Comparison of ENCODE assay signal across 1 cellular context in the genomic region with DNA sequence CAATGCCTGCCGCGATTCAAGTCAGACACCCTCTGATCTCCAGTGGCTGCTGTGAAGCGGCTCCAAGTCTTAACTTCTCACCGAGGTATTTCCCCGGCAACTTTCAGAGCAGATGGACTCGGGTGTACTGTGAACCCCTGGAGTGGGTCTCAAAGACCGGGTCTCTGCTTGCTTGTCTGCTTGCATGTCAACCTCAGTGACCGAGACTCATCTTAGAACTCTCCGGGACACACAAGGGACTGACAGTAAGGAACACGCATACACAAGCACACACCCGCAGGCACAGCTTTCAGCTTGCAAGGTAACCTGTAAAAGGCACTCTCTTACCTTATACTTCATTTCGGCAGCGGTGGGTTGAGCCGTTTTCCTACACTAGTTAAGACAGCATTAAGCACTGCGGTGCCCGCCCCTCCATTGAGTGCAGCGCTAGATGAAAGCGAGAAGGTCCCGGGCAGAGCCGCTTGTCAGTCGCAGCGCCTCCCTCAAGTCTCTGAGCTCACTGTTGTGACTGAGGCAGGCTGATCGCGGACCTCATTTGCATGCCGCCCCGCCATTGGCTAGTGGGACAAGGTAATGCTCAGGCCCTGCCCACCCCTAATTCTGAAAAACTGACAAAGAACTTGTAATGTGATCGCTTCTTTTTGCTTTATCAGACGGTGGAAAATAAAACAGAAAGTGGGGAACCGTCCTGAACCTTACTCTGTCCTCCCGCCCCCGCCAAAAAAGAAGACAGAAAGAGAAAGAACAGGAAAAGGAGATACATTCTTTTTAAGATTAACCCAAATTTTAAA.
TF ChIP-seq lines count a peak whose summit lies in the region.

A gene with protein sequence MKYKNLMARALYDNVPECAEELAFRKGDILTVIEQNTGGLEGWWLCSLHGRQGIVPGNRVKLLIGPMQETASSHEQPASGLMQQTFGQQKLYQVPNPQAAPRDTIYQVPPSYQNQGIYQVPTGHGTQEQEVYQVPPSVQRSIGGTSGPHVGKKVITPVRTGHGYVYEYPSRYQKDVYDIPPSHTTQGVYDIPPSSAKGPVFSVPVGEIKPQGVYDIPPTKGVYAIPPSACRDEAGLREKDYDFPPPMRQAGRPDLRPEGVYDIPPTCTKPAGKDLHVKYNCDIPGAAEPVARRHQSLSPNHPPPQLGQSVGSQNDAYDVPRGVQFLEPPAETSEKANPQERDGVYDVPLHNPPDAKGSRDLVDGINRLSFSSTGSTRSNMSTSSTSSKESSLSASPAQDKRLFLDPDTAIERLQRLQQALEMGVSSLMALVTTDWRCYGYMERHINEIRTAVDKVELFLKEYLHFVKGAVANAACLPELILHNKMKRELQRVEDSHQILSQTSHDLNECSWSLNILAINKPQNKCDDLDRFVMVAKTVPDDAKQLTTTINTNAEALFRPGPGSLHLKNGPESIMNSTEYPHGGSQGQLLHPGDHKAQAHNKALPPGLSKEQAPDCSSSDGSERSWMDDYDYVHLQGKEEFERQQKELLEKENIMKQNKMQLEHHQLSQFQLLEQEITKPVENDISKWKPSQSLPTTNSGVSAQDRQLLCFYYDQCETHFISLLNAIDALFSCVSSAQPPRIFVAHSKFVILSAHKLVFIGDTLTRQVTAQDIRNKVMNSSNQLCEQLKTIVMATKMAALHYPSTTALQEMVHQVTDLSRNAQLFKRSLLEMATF (minus strand): TSS at position 492 of the 791 bp plus-strand sequence. CDS start 153 bp downstream, at position 339.

TF ChIP-seq in HepG2, 621 proteins besides CTCF, POLR2A, EP300 and RAD21 (continued from another document and continues in another):
- TF ChIP-seq, protein P1, sequence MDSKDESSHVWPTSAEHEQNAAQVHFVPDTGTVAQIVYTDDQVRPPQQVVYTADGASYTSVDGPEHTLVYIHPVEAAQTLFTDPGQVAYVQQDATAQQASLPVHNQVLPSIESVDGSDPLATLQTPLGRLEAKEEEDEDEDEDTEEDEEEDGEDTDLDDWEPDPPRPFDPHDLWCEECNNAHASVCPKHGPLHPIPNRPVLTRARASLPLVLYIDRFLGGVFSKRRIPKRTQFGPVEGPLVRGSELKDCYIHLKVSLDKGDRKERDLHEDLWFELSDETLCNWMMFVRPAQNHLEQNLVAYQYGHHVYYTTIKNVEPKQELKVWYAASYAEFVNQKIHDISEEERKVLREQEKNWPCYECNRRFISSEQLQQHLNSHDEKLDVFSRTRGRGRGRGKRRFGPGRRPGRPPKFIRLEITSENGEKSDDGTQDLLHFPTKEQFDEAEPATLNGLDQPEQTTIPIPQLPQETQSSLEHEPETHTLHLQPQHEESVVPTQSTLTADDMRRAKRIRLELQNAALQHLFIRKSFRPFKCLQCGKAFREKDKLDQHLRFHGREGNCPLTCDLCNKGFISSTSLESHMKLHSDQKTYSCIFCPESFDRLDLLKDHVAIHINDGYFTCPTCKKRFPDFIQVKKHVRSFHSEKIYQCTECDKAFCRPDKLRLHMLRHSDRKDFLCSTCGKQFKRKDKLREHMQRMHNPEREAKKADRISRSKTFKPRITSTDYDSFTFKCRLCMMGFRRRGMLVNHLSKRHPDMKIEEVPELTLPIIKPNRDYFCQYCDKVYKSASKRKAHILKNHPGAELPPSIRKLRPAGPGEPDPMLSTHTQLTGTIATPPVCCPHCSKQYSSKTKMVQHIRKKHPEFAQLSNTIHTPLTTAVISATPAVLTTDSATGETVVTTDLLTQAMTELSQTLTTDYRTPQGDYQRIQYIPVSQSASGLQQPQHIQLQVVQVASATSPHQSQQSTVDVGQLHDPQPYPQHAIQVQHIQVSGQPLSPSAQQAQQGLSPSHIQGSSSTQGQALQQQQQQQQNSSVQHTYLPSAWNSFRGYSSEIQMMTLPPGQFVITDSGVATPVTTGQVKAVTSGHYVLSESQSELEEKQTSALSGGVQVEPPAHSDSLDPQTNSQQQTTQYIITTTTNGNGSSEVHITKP (CRISPR knock-in tag; IDR thresholded peaks at IDR 0.05; ENCODE audit: low read depth): peak; percentile 58; the same call in 1 of the 2 replicates
- TF ChIP-seq, protein P2, sequence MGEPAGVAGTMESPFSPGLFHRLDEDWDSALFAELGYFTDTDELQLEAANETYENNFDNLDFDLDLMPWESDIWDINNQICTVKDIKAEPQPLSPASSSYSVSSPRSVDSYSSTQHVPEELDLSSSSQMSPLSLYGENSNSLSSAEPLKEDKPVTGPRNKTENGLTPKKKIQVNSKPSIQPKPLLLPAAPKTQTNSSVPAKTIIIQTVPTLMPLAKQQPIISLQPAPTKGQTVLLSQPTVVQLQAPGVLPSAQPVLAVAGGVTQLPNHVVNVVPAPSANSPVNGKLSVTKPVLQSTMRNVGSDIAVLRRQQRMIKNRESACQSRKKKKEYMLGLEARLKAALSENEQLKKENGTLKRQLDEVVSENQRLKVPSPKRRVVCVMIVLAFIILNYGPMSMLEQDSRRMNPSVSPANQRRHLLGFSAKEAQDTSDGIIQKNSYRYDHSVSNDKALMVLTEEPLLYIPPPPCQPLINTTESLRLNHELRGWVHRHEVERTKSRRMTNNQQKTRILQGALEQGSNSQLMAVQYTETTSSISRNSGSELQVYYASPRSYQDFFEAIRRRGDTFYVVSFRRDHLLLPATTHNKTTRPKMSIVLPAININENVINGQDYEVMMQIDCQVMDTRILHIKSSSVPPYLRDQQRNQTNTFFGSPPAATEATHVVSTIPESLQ (CRISPR knock-in tag; conservative IDR thresholded peaks at IDR 0.05): peak; percentile 96; the same call in 1 of the 2 replicates
- TF ChIP-seq TMF1 (CRISPR knock-in tag; IDR thresholded peaks at IDR 0.05; ENCODE audit: low read depth) (0 out of 2 replicates have a peak, but pooled peaks have one; percentile 12), ZNF335 (CRISPR knock-in tag; IDR thresholded peaks at IDR 0.05) (no peak), REPIN1 (CRISPR knock-in tag; IDR thresholded peaks at IDR 0.05; ENCODE audit: borderline replicate concordance, low read depth) (peak; percentile 86), TAF1 (CRISPR knock-in tag; IDR thresholded peaks at IDR 0.05) (peak; percentile 99), FOXO1 (CRISPR knock-in tag; IDR thresholded peaks at IDR 0.05) (no peak; the same call in 1 of the 2 replicates), KAT8 (CRISPR knock-in tag; IDR thresholded peaks at IDR 0.05) (peak; percentile 74), HNF4A (CRISPR knock-in tag; IDR thresholded peaks at IDR 0.05) (peak; percentile 26; the same call in 1 of the 2 replicates), TP53 (CRISPR knock-in tag; conservative IDR thresholded peaks at IDR 0.05) (no peak), NR2C2 (CRISPR knock-in tag; IDR thresholded peaks at IDR 0.05; ENCODE audit: borderline replicate concordance) (no peak), ZNF672 (CRISPR knock-in tag; IDR thresholded peaks at IDR 0.05) (no peak), ARNT2 (CRISPR knock-in tag; IDR thresholded peaks at IDR 0.05; ENCODE audit: low read depth) (no peak; the same call in 1 of the 2 replicates), SMARCC2 (IDR thresholded peaks at IDR 0.05) (no peak), ZNF644 (CRISPR knock-in tag; IDR thresholded peaks at IDR 0.05; ENCODE audit: low read depth) (0 out of 2 replicates have a peak, but pooled peaks have one; percentile 4), SMAD9 (CRISPR knock-in tag; IDR thresholded peaks at IDR 0.05) (0 out of 2 replicates have a peak, but pooled peaks have one; percentile 53), ZNF224 (CRISPR knock-in tag; IDR thresholded peaks at IDR 0.05) (peak; percentile 95), TOE1 (CRISPR knock-in tag; IDR thresholded peaks at IDR 0.05) (peak; percentile 81)
- TF ChIP-seq, protein P3, sequence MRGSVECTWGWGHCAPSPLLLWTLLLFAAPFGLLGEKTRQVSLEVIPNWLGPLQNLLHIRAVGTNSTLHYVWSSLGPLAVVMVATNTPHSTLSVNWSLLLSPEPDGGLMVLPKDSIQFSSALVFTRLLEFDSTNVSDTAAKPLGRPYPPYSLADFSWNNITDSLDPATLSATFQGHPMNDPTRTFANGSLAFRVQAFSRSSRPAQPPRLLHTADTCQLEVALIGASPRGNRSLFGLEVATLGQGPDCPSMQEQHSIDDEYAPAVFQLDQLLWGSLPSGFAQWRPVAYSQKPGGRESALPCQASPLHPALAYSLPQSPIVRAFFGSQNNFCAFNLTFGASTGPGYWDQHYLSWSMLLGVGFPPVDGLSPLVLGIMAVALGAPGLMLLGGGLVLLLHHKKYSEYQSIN (CRISPR knock-in tag; IDR thresholded peaks at IDR 0.05; ENCODE audit: borderline replicate concordance): no peak
- TF ChIP-seq, protein P4, sequence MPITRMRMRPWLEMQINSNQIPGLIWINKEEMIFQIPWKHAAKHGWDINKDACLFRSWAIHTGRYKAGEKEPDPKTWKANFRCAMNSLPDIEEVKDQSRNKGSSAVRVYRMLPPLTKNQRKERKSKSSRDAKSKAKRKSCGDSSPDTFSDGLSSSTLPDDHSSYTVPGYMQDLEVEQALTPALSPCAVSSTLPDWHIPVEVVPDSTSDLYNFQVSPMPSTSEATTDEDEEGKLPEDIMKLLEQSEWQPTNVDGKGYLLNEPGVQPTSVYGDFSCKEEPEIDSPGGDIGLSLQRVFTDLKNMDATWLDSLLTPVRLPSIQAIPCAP (CRISPR knock-in tag; IDR thresholded peaks at IDR 0.05; ENCODE audit: low read depth): no peak
- TF ChIP-seq, protein P5, sequence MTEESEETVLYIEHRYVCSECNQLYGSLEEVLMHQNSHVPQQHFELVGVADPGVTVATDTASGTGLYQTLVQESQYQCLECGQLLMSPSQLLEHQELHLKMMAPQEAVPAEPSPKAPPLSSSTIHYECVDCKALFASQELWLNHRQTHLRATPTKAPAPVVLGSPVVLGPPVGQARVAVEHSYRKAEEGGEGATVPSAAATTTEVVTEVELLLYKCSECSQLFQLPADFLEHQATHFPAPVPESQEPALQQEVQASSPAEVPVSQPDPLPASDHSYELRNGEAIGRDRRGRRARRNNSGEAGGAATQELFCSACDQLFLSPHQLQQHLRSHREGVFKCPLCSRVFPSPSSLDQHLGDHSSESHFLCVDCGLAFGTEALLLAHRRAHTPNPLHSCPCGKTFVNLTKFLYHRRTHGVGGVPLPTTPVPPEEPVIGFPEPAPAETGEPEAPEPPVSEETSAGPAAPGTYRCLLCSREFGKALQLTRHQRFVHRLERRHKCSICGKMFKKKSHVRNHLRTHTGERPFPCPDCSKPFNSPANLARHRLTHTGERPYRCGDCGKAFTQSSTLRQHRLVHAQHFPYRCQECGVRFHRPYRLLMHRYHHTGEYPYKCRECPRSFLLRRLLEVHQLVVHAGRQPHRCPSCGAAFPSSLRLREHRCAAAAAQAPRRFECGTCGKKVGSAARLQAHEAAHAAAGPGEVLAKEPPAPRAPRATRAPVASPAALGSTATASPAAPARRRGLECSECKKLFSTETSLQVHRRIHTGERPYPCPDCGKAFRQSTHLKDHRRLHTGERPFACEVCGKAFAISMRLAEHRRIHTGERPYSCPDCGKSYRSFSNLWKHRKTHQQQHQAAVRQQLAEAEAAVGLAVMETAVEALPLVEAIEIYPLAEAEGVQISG (CRISPR knock-in tag; IDR thresholded peaks at IDR 0.05): peak; percentile 65
- TF ChIP-seq, protein P6, sequence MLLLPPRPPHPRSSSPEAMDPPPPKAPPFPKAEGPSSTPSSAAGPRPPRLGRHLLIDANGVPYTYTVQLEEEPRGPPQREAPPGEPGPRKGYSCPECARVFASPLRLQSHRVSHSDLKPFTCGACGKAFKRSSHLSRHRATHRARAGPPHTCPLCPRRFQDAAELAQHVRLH (CRISPR knock-in tag; IDR thresholded peaks at IDR 0.05; ENCODE audit: borderline replicate concordance, low read depth): peak; percentile 91; the same call in 1 of the 2 replicates
- TF ChIP-seq, protein P7, sequence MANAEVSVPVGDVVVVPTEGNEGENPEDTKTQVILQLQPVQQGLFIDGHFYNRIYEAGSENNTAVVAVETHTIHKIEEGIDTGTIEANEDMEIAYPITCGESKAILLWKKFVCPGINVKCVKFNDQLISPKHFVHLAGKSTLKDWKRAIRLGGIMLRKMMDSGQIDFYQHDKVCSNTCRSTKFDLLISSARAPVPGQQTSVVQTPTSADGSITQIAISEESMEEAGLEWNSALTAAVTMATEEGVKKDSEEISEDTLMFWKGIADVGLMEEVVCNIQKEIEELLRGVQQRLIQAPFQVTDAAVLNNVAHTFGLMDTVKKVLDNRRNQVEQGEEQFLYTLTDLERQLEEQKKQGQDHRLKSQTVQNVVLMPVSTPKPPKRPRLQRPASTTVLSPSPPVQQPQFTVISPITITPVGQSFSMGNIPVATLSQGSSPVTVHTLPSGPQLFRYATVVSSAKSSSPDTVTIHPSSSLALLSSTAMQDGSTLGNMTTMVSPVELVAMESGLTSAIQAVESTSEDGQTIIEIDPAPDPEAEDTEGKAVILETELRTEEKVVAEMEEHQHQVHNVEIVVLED (CRISPR knock-in tag; IDR thresholded peaks at IDR 0.05; ENCODE audit: borderline replicate concordance): no peak
- TF ChIP-seq, protein P8, sequence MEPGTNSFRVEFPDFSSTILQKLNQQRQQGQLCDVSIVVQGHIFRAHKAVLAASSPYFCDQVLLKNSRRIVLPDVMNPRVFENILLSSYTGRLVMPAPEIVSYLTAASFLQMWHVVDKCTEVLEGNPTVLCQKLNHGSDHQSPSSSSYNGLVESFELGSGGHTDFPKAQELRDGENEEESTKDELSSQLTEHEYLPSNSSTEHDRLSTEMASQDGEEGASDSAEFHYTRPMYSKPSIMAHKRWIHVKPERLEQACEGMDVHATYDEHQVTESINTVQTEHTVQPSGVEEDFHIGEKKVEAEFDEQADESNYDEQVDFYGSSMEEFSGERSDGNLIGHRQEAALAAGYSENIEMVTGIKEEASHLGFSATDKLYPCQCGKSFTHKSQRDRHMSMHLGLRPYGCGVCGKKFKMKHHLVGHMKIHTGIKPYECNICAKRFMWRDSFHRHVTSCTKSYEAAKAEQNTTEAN (CRISPR knock-in tag; conservative IDR thresholded peaks at IDR 0.05): no peak; the same call in 1 of the 2 replicates
- TF ChIP-seq, protein P9, sequence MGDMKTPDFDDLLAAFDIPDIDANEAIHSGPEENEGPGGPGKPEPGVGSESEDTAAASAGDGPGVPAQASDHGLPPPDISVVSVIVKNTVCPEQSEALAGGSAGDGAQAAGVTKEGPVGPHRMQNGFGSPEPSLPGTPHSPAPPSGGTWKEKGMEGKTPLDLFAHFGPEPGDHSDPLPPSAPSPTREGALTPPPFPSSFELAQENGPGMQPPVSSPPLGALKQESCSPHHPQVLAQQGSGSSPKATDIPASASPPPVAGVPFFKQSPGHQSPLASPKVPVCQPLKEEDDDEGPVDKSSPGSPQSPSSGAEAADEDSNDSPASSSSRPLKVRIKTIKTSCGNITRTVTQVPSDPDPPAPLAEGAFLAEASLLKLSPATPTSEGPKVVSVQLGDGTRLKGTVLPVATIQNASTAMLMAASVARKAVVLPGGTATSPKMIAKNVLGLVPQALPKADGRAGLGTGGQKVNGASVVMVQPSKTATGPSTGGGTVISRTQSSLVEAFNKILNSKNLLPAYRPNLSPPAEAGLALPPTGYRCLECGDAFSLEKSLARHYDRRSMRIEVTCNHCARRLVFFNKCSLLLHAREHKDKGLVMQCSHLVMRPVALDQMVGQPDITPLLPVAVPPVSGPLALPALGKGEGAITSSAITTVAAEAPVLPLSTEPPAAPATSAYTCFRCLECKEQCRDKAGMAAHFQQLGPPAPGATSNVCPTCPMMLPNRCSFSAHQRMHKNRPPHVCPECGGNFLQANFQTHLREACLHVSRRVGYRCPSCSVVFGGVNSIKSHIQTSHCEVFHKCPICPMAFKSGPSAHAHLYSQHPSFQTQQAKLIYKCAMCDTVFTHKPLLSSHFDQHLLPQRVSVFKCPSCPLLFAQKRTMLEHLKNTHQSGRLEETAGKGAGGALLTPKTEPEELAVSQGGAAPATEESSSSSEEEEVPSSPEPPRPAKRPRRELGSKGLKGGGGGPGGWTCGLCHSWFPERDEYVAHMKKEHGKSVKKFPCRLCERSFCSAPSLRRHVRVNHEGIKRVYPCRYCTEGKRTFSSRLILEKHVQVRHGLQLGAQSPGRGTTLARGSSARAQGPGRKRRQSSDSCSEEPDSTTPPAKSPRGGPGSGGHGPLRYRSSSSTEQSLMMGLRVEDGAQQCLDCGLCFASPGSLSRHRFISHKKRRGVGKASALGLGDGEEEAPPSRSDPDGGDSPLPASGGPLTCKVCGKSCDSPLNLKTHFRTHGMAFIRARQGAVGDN (CRISPR knock-in tag; IDR thresholded peaks at IDR 0.05): peak; percentile 87
